ENCODE assay signal across 1 cellular context in genomic region chr14:47675489-47676300, GRCh38.
TF ChIP-seq lines count a peak whose summit lies in the region.

Gene MDGA2 (minus strand): TSS chr14:47675605.

TF ChIP-seq in H1, 55 proteins besides CTCF, POLR2A, EP300 and RAD21 (continued from another document):
- TF ChIP-seq GTF2F1 (IDR thresholded peaks at IDR 0.05; ENCODE audit: borderline replicate concordance, low read depth, low read length) (no peak), E2F6 (IDR thresholded peaks at IDR 0.05) (peak; percentile 68), SUZ12 (IDR thresholded peaks at IDR 0.05; ENCODE audit: low read length) (no peak; the same call in 1 of the 2 replicates), HDAC2 (IDR thresholded peaks at IDR 0.05; ENCODE audit: borderline replicate concordance in 1 of 2, low read depth in 2 of 2, low read length in 2 of 2) (no peak), PHF8 (conservative IDR thresholded peaks at IDR 0.05; ENCODE audit: low read depth, low read length) (0 out of 2 replicates have a peak, but pooled peaks have one; percentile 53), MAFK (IDR thresholded peaks at IDR 0.05; ENCODE audit: low read depth, low read length) (no peak), BACH1 (IDR thresholded peaks at IDR 0.05; ENCODE audit: low read length) (no peak), RBBP5 (IDR thresholded peaks at IDR 0.05; ENCODE audit: borderline replicate concordance, low read depth, low read length) (peak; percentile 94), YY1 (IDR thresholded peaks at IDR 0.05; ENCODE audit: low read depth, low read length) (no peak; the same call in 1 of the 2 replicates), TEAD4 (IDR thresholded peaks at IDR 0.05; ENCODE audit: low read depth, low read length) (no peak; the same call in 1 of the 2 replicates), SRF (IDR thresholded peaks at IDR 0.05; ENCODE audit: low read depth, low read length) (no peak), JUND (IDR thresholded peaks at IDR 0.05; ENCODE audit: low read length) (no peak), EZH2 (IDR thresholded peaks at IDR 0.05; ENCODE audit: low read depth, low read length, severe bottlenecking) (peak; percentile 33), SP1 (IDR thresholded peaks at IDR 0.05; ENCODE audit: low read depth, low read length) (no peak), FOSL1 (IDR thresholded peaks at IDR 0.05; ENCODE audit: insufficient read depth, low read depth, low read length) (no peak), NRF1 (IDR thresholded peaks at IDR 0.05; ENCODE audit: low read depth, low read length) (no peak), CBX5 (IDR thresholded peaks at IDR 0.05; ENCODE audit: low read depth, low read length) (no peak), KDM1A (IDR thresholded peaks at IDR 0.05; ENCODE audit: borderline replicate concordance, low read length) (no peak), NANOG (IDR thresholded peaks at IDR 0.05; ENCODE audit: insufficient read depth, low read depth, low read length, poor library complexity, severe bottlenecking) (no peak), TCF12 (IDR thresholded peaks at IDR 0.05; ENCODE audit: low read depth, low read length) (no peak), SAP30 (IDR thresholded peaks at IDR 0.05; ENCODE audit: insufficient read depth, insufficient replicate concordance, low read length) (no peak), POU5F1 (IDR thresholded peaks at IDR 0.05; ENCODE audit: low read depth, low read length) (no peak), RNF2 (IDR thresholded peaks at IDR 0.05; ENCODE audit: borderline replicate concordance, low read depth, low read length, missing control alignments, poor library complexity, severe bottlenecking) (no peak), SP4 (IDR thresholded peaks at IDR 0.05; ENCODE audit: low read length) (no peak), JUN (IDR thresholded peaks at IDR 0.05; ENCODE audit: low read depth, low read length) (no peak), BCL11A (IDR thresholded peaks at IDR 0.05; ENCODE audit: low read depth in 2 of 2, low read length in 2 of 2) (no peak), EGR1 (IDR thresholded peaks at IDR 0.05; ENCODE audit: borderline replicate concordance, low read depth, low read length) (0 out of 2 replicates have a peak, but pooled peaks have one; percentile 32), SIX5 (IDR thresholded peaks at IDR 0.05; ENCODE audit: low read depth, low read length) (no peak), GABPA (IDR thresholded peaks at IDR 0.05; ENCODE audit: borderline replicate concordance, insufficient read depth, low read length) (no peak), SIRT6 (IDR thresholded peaks at IDR 0.05; ENCODE audit: low read length) (no peak), KDM4A (IDR thresholded peaks at IDR 0.05; ENCODE audit: low read depth, low read length, severe bottlenecking) (peak; percentile 95), CREB1 (IDR thresholded peaks at IDR 0.05) (peak; percentile 82), TBP (IDR thresholded peaks at IDR 0.05; ENCODE audit: low read depth, low read length) (peak; percentile 45; the same call in 1 of the 2 replicates), BRCA1 (IDR thresholded peaks at IDR 0.05; ENCODE audit: low read depth, low read length) (no peak), SP2 (IDR thresholded peaks at IDR 0.05; ENCODE audit: low read length) (no peak), HDAC6 (IDR thresholded peaks at IDR 0.05; ENCODE audit: low read depth, low read length) (no peak), SIN3A (conservative IDR thresholded peaks at IDR 0.05 in 1 of 2, IDR thresholded peaks at IDR 0.05 in 1 of 2; ENCODE audit: low read depth in 1 of 2, low read length in 2 of 2) (no peak), CHD1 (IDR thresholded peaks at IDR 0.05; ENCODE audit: low read depth, low read length) (no peak), CHD2 (IDR thresholded peaks at IDR 0.05; ENCODE audit: low read length) (no peak), RFX5 (IDR thresholded peaks at IDR 0.05; ENCODE audit: borderline replicate concordance, low read depth, low read length) (no peak)
- TF ChIP-seq, protein P1, sequence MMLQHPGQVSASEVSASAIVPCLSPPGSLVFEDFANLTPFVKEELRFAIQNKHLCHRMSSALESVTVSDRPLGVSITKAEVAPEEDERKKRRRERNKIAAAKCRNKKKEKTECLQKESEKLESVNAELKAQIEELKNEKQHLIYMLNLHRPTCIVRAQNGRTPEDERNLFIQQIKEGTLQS (IDR thresholded peaks at IDR 0.05; ENCODE audit: insufficient read depth, low read depth, low read length) = no peak
- TF ChIP-seq, protein P2, sequence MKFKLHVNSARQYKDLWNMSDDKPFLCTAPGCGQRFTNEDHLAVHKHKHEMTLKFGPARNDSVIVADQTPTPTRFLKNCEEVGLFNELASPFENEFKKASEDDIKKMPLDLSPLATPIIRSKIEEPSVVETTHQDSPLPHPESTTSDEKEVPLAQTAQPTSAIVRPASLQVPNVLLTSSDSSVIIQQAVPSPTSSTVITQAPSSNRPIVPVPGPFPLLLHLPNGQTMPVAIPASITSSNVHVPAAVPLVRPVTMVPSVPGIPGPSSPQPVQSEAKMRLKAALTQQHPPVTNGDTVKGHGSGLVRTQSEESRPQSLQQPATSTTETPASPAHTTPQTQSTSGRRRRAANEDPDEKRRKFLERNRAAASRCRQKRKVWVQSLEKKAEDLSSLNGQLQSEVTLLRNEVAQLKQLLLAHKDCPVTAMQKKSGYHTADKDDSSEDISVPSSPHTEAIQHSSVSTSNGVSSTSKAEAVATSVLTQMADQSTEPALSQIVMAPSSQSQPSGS (IDR thresholded peaks at IDR 0.05; ENCODE audit: low read length) = no peak
- TF ChIP-seq, protein P3, sequence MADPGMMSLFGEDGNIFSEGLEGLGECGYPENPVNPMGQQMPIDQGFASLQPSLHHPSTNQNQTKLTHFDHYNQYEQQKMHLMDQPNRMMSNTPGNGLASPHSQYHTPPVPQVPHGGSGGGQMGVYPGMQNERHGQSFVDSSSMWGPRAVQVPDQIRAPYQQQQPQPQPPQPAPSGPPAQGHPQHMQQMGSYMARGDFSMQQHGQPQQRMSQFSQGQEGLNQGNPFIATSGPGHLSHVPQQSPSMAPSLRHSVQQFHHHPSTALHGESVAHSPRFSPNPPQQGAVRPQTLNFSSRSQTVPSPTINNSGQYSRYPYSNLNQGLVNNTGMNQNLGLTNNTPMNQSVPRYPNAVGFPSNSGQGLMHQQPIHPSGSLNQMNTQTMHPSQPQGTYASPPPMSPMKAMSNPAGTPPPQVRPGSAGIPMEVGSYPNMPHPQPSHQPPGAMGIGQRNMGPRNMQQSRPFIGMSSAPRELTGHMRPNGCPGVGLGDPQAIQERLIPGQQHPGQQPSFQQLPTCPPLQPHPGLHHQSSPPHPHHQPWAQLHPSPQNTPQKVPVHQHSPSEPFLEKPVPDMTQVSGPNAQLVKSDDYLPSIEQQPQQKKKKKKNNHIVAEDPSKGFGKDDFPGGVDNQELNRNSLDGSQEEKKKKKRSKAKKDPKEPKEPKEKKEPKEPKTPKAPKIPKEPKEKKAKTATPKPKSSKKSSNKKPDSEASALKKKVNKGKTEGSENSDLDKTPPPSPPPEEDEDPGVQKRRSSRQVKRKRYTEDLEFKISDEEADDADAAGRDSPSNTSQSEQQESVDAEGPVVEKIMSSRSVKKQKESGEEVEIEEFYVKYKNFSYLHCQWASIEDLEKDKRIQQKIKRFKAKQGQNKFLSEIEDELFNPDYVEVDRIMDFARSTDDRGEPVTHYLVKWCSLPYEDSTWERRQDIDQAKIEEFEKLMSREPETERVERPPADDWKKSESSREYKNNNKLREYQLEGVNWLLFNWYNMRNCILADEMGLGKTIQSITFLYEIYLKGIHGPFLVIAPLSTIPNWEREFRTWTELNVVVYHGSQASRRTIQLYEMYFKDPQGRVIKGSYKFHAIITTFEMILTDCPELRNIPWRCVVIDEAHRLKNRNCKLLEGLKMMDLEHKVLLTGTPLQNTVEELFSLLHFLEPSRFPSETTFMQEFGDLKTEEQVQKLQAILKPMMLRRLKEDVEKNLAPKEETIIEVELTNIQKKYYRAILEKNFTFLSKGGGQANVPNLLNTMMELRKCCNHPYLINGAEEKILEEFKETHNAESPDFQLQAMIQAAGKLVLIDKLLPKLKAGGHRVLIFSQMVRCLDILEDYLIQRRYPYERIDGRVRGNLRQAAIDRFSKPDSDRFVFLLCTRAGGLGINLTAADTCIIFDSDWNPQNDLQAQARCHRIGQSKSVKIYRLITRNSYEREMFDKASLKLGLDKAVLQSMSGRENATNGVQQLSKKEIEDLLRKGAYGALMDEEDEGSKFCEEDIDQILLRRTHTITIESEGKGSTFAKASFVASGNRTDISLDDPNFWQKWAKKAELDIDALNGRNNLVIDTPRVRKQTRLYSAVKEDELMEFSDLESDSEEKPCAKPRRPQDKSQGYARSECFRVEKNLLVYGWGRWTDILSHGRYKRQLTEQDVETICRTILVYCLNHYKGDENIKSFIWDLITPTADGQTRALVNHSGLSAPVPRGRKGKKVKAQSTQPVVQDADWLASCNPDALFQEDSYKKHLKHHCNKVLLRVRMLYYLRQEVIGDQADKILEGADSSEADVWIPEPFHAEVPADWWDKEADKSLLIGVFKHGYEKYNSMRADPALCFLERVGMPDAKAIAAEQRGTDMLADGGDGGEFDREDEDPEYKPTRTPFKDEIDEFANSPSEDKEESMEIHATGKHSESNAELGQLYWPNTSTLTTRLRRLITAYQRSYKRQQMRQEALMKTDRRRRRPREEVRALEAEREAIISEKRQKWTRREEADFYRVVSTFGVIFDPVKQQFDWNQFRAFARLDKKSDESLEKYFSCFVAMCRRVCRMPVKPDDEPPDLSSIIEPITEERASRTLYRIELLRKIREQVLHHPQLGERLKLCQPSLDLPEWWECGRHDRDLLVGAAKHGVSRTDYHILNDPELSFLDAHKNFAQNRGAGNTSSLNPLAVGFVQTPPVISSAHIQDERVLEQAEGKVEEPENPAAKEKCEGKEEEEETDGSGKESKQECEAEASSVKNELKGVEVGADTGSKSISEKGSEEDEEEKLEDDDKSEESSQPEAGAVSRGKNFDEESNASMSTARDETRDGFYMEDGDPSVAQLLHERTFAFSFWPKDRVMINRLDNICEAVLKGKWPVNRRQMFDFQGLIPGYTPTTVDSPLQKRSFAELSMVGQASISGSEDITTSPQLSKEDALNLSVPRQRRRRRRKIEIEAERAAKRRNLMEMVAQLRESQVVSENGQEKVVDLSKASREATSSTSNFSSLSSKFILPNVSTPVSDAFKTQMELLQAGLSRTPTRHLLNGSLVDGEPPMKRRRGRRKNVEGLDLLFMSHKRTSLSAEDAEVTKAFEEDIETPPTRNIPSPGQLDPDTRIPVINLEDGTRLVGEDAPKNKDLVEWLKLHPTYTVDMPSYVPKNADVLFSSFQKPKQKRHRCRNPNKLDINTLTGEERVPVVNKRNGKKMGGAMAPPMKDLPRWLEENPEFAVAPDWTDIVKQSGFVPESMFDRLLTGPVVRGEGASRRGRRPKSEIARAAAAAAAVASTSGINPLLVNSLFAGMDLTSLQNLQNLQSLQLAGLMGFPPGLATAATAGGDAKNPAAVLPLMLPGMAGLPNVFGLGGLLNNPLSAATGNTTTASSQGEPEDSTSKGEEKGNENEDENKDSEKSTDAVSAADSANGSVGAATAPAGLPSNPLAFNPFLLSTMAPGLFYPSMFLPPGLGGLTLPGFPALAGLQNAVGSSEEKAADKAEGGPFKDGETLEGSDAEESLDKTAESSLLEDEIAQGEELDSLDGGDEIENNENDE (IDR thresholded peaks at IDR 0.05; ENCODE audit: insufficient replicate concordance, low read length) = no peak
